1 cellular context compared by ENCODE assay signal in genomic region chr7:112135815-112136706, GRCh38.
TF ChIP-seq lines count a peak whose summit lies in the region.

No MANE protein-coding gene starts in this region.

TF ChIP-seq in SK-N-SH, 30 proteins besides CTCF, POLR2A, EP300 and RAD21 (continued from another document):
- TF ChIP-seq GATA2 (CRISPR knock-in tag; IDR thresholded peaks at IDR 0.05): peak; percentile 35; the same call in 1 of the 2 replicates
